Comparison of ENCODE assay signal across 23 cellular contexts in the genomic region with DNA sequence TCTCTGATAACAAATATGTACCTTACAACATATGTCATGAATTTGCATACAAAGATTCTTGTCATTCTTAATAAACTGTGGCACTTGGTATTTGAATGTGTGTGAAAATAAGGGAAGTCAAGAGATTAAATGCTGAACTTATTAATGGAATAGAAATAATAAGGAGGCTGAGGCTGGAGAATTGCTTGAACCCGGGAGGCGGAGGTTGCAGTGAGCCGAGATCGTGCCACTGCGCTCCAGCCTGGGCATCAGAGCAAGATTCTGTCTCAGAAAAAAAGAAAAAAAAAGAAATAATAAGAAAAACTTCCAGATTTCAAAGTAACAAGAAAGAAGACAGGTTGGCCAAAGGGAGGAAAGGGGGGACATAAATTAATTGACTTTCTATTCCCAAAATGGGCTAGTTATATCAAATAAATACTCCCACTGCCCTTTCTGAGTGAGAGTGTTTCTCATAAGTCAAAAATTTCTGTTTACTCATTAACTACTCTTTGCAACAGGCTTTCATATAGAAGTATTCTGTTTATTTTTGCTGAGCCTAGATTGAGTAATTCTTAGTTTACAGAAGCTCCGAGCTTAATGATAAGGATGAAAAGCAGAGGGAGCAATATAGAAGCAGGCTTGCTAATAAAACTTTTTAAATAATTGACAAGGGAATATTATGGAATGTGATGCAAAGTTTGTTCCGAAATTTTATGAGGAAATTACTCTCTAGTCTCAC. TPM values are rescaled to one million over a fixed set of nuclear protein-coding genes. Genes with fewer than 3 reads are reported as not detected.
DNase-seq lines count a peak whose midpoint lies in the region; ATAC-seq, FAIRE-seq and TF ChIP-seq lines count a peak whose summit lies in the region.
"Had no signal": no experiment of that assay in that cellular context is flagged by ENCODE, and none has a peak within 500 bp of the region (broad histone marks: within the 10 kb centered on the region; RNA-seq: fewer than 3 reads in every experiment).

No MANE protein-coding gene starts in this region.

- no peaks in the 10 kb centered on the region for H3K36me3 ChIP-seq in Caco-2 (ENCODE audit: control insufficient read depth, insufficient read depth, low read length)
- no peaks in the 10 kb centered on the region for H3K36me3 ChIP-seq in pancreas
- H3K36me3 ChIP-seq in uterus = no peaks in the 10 kb centered on the region
- H3K36me3 ChIP-seq: BE2C, SJCRH30 had no signal

- peak overlapping the region; percentile 16 for H3K4me3 Mint-ChIP-seq in Caco-2 (ENCODE audit: unreplicated experiment)
- H3K4me3 Mint-ChIP-seq in activated naive CD4-positive, alpha-beta T cell treated with anti-CD3 and anti-CD28 coated beads, Interleukin-2, amount 10 ng/mL, durations not matched to agents 7 days and 5 days = no peak overlapping the region
- H3K4me3 Mint-ChIP-seq: CD4-positive, alpha-beta T cell; GM23338 had no signal

- H3K4me1 Mint-ChIP-seq in Caco-2 (ENCODE audit: low read depth, unreplicated experiment) = peaks cover 38% of the 10 kb centered on the region
- peaks cover 4% of the 10 kb centered on the region for H3K4me1 Mint-ChIP-seq in activated naive CD4-positive, alpha-beta T cell treated with anti-CD3 and anti-CD28 coated beads, Interleukin-2, amount 10 ng/mL, durations not matched to agents 7 days and 5 days

- H3K4me1 ChIP-seq in Caco-2 = peaks cover 50% of the 10 kb centered on the region
- H3K4me1 ChIP-seq in pancreas = peaks cover 0 to 19% (median 14%) of the 10 kb centered on the region in 3 donors
- H3K4me1 ChIP-seq in uterus = no peaks in the 10 kb centered on the region
- H3K4me1 ChIP-seq: BE2C, SJCRH30 had no signal

- CTCF ChIA-PET in Caco-2 (lab: Charles Lee) = interaction anchor here (1.3 to 1.8 kb wide), 2 partner anchors 128 to 799 kb away, joined by 5 to 10 read pairs; no protein-coding TSS in a partner anchor
- CTCF ChIA-PET in activated naive CD4-positive, alpha-beta T cell treated with anti-CD3 and anti-CD28 coated beads, Interleukin-2, amount 10 ng/mL, durations not matched to agents 7 days and 5 days (lab: Charles Lee) = no interaction called here

- peaks cover 7% of the 10 kb centered on the region for H3K36me3 Mint-ChIP-seq in Caco-2 (ENCODE audit: insufficient read depth, unreplicated experiment)
- no peaks in the 10 kb centered on the region for H3K36me3 Mint-ChIP-seq in activated naive CD4-positive, alpha-beta T cell treated with anti-CD3 and anti-CD28 coated beads, Interleukin-2, amount 10 ng/mL, durations not matched to agents 7 days and 5 days

- H3K9me3 ChIP-seq in Caco-2 (no peaks in the 10 kb centered on the region), pancreas (no peaks in the 10 kb centered on the region), uterus (no peaks in the 10 kb centered on the region)
- H3K9me3 ChIP-seq: BE2C, SJCRH30 had no signal

- H3K27ac ChIP-seq in VCaP (peak overlapping the region; percentile 59), pancreas (peak overlapping the region in 3 of 4 donors; percentile 2 to 28 (median 7)), uterus (no peak overlapping the region)
- H3K27ac ChIP-seq: HL-60, SJCRH30 had no signal

- peak in 3 of 4 donors; percentile 33 to 42 (median 35) for ATAC-seq in pancreas
- ATAC-seq: GM23338, K562 had no signal

- intact Hi-C loops in Caco-2 (cut with micrococcal nuclease; ENCODE audit: unreplicated experiment) = loop anchor here (1.0 kb wide), 1 partner anchor 299 kb away; no protein-coding TSS in a partner anchor
- intact Hi-C loops in pancreas (cut with DNase I) = no loop called here
- intact Hi-C loops in uterus (cut with DNase I; ENCODE audit: low total_unique reads) = no loop called here

- no peak overlapping the region for H3K4me3 ChIP-seq in Caco-2 (ENCODE audit: low read depth, low read length)
- H3K4me3 ChIP-seq in pancreas = no peak overlapping the region
- H3K4me3 ChIP-seq in uterus = no peak overlapping the region
- H3K4me3 ChIP-seq: GM23338, K562, SJCRH30 had no signal

- peak overlapping the region; percentile 88 for H3K27ac Mint-ChIP-seq in Caco-2 (ENCODE audit: unreplicated experiment)
- H3K27ac Mint-ChIP-seq in activated naive CD4-positive, alpha-beta T cell treated with anti-CD3 and anti-CD28 coated beads, Interleukin-2, amount 10 ng/mL, durations not matched to agents 7 days and 5 days = no peak overlapping the region
- H3K27ac Mint-ChIP-seq: CD4-positive, alpha-beta T cell; GM23338 had no signal

- 51 to 60% methylated on average over 7 of the region's 7 CpGs for WGBS in pancreas, 2 donors

- no peaks in the 10 kb centered on the region for H3K27me3 ChIP-seq in Caco-2 (replicated peaks; ENCODE audit: control insufficient read depth, insufficient read depth, low read length)
- no peaks in the 10 kb centered on the region for H3K27me3 ChIP-seq in pancreas
- no peaks in the 10 kb centered on the region for H3K27me3 ChIP-seq in uterus
- H3K27me3 ChIP-seq: SJCRH30 had no signal

- no peak for FAIRE-seq in pancreas (lab: Jason Lieb, UNC)
- FAIRE-seq: HTR-8/SVneo, K562 had no signal

- no peaks in the 10 kb centered on the region for H3K27me3 Mint-ChIP-seq in Caco-2 (ENCODE audit: insufficient read depth, unreplicated experiment)
- peaks cover 10% of the 10 kb centered on the region for H3K27me3 Mint-ChIP-seq in activated naive CD4-positive, alpha-beta T cell treated with anti-CD3 and anti-CD28 coated beads, Interleukin-2, amount 10 ng/mL, durations not matched to agents 7 days and 5 days
- H3K27me3 Mint-ChIP-seq: CD4-positive, alpha-beta T cell had no signal

- BruUV-seq in Caco-2 (replicated peaks; lab: Mats Ljungman, UMichigan) = no TSS peak

- POLR2A ChIA-PET in Caco-2 (lab: Charles Lee) = interaction anchor here (0.6 to 1.8 kb wide), 4 partner anchors 40 to 173 kb away, joined by 3 to 7 read pairs (median 4); a partner anchor contains a TSS

- TF ChIP-seq POLR2A in uterus (IDR thresholded peaks at IDR 0.05) = no peak

- no peak for TF ChIP-seq CTCF in Caco-2 (IDR thresholded peaks at IDR 0.05; ENCODE audit: insufficient read depth in 1 of 2, low read depth in 1 of 2, low read length in 1 of 2, severe bottlenecking in 1 of 2, unreplicated experiment in 1 of 2)
- TF ChIP-seq CTCF in VCaP (conservative IDR thresholded peaks at IDR 0.05) = no peak
- no peak for TF ChIP-seq CTCF in pancreas (IDR thresholded peaks at IDR 0.05)
- no peak for TF ChIP-seq CTCF in uterus (IDR thresholded peaks at IDR 0.05)

- peak in 1 of 2 experiments; percentile 51 for DNase-seq in Caco-2
- DNase-seq in kidney glomerular epithelial cell (lab: John Stamatoyannopoulos, UW) = peak; percentile 42
- DNase-seq in pancreas = no peak
- DNase-seq in HUDEP-2 (lab: John Stamatoyannopoulos, UW; ENCODE audit: unreplicated experiment in 76 of 76) = no peak
- no peak for DNase-seq in superior temporal gyrus (ENCODE audit: extremely low spot score)
- no peak for DNase-seq in activated naive CD4-positive, alpha-beta T cell treated with anti-CD3 and anti-CD28 coated beads, Interleukin-2, amount 10 ng/mL, durations not matched to agents 7 days and 5 days
- no peak for DNase-seq in uterus
- DNase-seq: BE2C; CD4-positive, alpha-beta T cell; GF-D8; HCEC 1CT; MV-4-11; NCI-H1417; NCI-H187 treated with DMSO at 0.1 percent for 48 hours; NCI-H2227 treated with DMSO at 0.1 percent for 48 hours; NCI-H510A treated with DMSO at 0.1 percent for 48 hours; SJCRH30 had no signal

- peaks cover 1% of the 10 kb centered on the region for H3K9me3 Mint-ChIP-seq in Caco-2 (ENCODE audit: unreplicated experiment)
- H3K9me3 Mint-ChIP-seq in activated naive CD4-positive, alpha-beta T cell treated with anti-CD3 and anti-CD28 coated beads, Interleukin-2, amount 10 ng/mL, durations not matched to agents 7 days and 5 days = no peaks in the 10 kb centered on the region
- H3K9me3 Mint-ChIP-seq: CD4-positive, alpha-beta T cell; GM23338 had no signal

RNA-seq across cellular contexts. Expression of a gene that starts 25.6 kb away (rescaled TPM):
- 6.7 and 9.5 TPM in 2 replicates for total RNA-seq in Caco-2 (2022)
- under 1 TPM in 2 of 6 donors, not detected in 4; 0.09 to 0.51 TPM for total RNA-seq in pancreas
- polyA plus RNA-seq in pancreas = under 1 TPM in 1 of 2 donors, not detected in 1; 0.14 TPM
- not detected for total RNA-seq in uterus
- total RNA-seq: A172; CD4-positive, alpha-beta T cell; SJCRH30 had no signal
- polyA plus RNA-seq: GM23338, K562 had no signal

RNA-seq across cellular contexts. Expression of a gene that starts 40.6 kb away (rescaled TPM):
- total RNA-seq in Caco-2 (2022) = 346 and 359 TPM in 2 replicates
- total RNA-seq in pancreas = 100 to 1,000 TPM; 209 to 308 (median 242) TPM
- polyA plus RNA-seq in pancreas = 100 to 1,000 TPM; 276 to 402 TPM
- total RNA-seq in uterus = 1,000 to 10,000 TPM in 1 of 4 donors, 100 to 1,000 TPM in 3; 429 to 1,121 (median 514) TPM

Comparison
In these comparisons a context has a peak if more than half of its experiments do, and no peak if none do; other contexts are left out.
1. H3K27ac ChIP-seq: peak in VCaP (single experiment) and pancreas (3 of 4); none in uterus (0 of 2).